ENCODE assay signal across 1 cellular context in genomic region chr4:117378942-117379341, GRCh38.
TF ChIP-seq lines count a peak whose summit lies in the region.

No MANE protein-coding gene starts in this region.

TF ChIP-seq in HCT116, 20 proteins besides CTCF, POLR2A, EP300 and RAD21 (continued from another document):
- TF ChIP-seq, protein P1, sequence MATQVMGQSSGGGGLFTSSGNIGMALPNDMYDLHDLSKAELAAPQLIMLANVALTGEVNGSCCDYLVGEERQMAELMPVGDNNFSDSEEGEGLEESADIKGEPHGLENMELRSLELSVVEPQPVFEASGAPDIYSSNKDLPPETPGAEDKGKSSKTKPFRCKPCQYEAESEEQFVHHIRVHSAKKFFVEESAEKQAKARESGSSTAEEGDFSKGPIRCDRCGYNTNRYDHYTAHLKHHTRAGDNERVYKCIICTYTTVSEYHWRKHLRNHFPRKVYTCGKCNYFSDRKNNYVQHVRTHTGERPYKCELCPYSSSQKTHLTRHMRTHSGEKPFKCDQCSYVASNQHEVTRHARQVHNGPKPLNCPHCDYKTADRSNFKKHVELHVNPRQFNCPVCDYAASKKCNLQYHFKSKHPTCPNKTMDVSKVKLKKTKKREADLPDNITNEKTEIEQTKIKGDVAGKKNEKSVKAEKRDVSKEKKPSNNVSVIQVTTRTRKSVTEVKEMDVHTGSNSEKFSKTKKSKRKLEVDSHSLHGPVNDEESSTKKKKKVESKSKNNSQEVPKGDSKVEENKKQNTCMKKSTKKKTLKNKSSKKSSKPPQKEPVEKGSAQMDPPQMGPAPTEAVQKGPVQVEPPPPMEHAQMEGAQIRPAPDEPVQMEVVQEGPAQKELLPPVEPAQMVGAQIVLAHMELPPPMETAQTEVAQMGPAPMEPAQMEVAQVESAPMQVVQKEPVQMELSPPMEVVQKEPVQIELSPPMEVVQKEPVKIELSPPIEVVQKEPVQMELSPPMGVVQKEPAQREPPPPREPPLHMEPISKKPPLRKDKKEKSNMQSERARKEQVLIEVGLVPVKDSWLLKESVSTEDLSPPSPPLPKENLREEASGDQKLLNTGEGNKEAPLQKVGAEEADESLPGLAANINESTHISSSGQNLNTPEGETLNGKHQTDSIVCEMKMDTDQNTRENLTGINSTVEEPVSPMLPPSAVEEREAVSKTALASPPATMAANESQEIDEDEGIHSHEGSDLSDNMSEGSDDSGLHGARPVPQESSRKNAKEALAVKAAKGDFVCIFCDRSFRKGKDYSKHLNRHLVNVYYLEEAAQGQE (IDR thresholded peaks at IDR 0.05; ENCODE audit: low read depth), result no peak
- TF ChIP-seq CBX3 (IDR thresholded peaks at IDR 0.05; ENCODE audit: low read depth) (no peak), YY1 (IDR thresholded peaks at IDR 0.05; ENCODE audit: extremely low read depth, insufficient replicate concordance, low read depth, low read length) (no peak)
